In genomic region chr3:111824351-111824750, GRCh38 we compare ENCODE assay signal across 17 cellular contexts.
"Had no signal": no experiment of that assay in that cellular context is flagged by ENCODE, and none has a peak within 500 bp of the region (broad histone marks: within the 10 kb centered on the region; RNA-seq: fewer than 3 reads in every experiment).

No MANE protein-coding gene starts in this region.

- H3K27ac Mint-ChIP-seq: activated naive CD8-positive, alpha-beta T cell; immature natural killer cell; progenitor cell of endocrine pancreas; stimulated activated effector memory CD8-positive, alpha-beta T cell treated with anti-CD3 and anti-CD28 coated beads, Interleukin-12 subunit alpha, Interleukin-12 subunit beta, amount 100 ng/mL, for 72 hours; T-helper 2 cell treated with Interferon-gamma antibody and Interleukin-4, amounts not matched to agents 5 μg/mL and 100 μg/mL, for 36 hours had no signal

- H3K36me3 ChIP-seq: tibial artery had no signal

- DNase-seq: activated CD4-positive, alpha-beta T cell treated with anti-CD3 and anti-CD28 coated beads, Interleukin-2, amount 50 U/mL, for 1 hour; activated CD8-positive, alpha-beta memory T cell treated with anti-CD3 and anti-CD28 coated beads for 24 hours; activated gamma-delta T cell treated with Interleukin-2 at 50 U/mL for 16 hours; amniotic stem cell; foreskin keratinocyte; immature natural killer cell; mammary epithelial cell; naive B cell; nucleus accumbens; stimulated activated CD4-positive, alpha-beta T cell treated with anti-CD3 and anti-CD28 coated beads, Interleukin-12 subunit alpha, Interleukin-12 subunit beta, amount 100 ng/mL, for 4 hours; stimulated activated CD4-positive, alpha-beta T cell treated with anti-CD3 and anti-CD28 coated beads, Interleukin-2, amount 100 ng/mL, for 24 hours; tibial artery had no signal

- H3K4me1 ChIP-seq: foreskin keratinocyte had no signal

- H3K27me3 ChIP-seq: foreskin keratinocyte, tibial artery had no signal

- H3K36me3 Mint-ChIP-seq: activated naive CD8-positive, alpha-beta T cell; naive B cell; stimulated activated effector memory CD8-positive, alpha-beta T cell treated with anti-CD3 and anti-CD28 coated beads, Interleukin-12 subunit alpha, Interleukin-12 subunit beta, amount 100 ng/mL, for 72 hours had no signal

- H3K27ac ChIP-seq: foreskin keratinocyte had no signal

- H3K4me3 Mint-ChIP-seq: activated naive CD8-positive, alpha-beta T cell; immature natural killer cell; naive B cell; stimulated activated effector memory CD8-positive, alpha-beta T cell treated with anti-CD3 and anti-CD28 coated beads, Interleukin-12 subunit alpha, Interleukin-12 subunit beta, amount 100 ng/mL, for 72 hours; T-helper 2 cell treated with Interferon-gamma antibody and Interleukin-4, amounts not matched to agents 5 μg/mL and 100 μg/mL, for 36 hours had no signal

- H3K4me1 Mint-ChIP-seq: naive B cell; stimulated activated effector memory CD8-positive, alpha-beta T cell treated with anti-CD3 and anti-CD28 coated beads, Interleukin-12 subunit alpha, Interleukin-12 subunit beta, amount 100 ng/mL, for 72 hours had no signal

- H3K27me3 Mint-ChIP-seq: activated naive CD8-positive, alpha-beta T cell; naive B cell; progenitor cell of endocrine pancreas had no signal

- H3K4me3 ChIP-seq: tibial artery had no signal

- ATAC-seq: foreskin keratinocyte; sciatic nerve; stimulated activated effector memory CD8-positive, alpha-beta T cell treated with anti-CD3 and anti-CD28 coated beads, Interleukin-12 subunit alpha, Interleukin-12 subunit beta, amount 100 ng/mL, for 72 hours had no signal

- H3K9me3 Mint-ChIP-seq: stimulated activated effector memory CD8-positive, alpha-beta T cell treated with anti-CD3 and anti-CD28 coated beads, Interleukin-12 subunit alpha, Interleukin-12 subunit beta, amount 100 ng/mL, for 72 hours had no signal
